In the genomic region with DNA sequence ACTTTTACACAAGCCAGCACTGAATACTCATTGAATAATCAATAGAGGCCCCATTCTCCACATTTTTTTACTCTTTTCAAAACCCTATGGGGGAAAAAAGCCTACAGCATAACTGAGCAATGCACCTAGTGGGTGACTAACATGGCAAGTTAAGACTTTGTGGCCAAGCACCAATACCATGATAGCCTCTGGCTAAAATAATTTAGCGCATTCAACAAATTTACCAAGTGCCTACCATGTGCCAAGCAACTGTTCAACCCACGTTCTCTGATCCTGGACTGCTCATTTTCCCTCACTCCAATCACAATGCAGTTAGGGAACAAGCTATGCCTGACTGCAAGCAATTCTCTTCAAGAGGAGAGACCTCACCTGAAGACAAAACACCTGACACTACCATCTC, we compare ENCODE assay signal across 10 cellular contexts. TPM values are rescaled to one million over a fixed set of nuclear protein-coding genes. Genes with fewer than 3 reads are reported as not detected.
DNase-seq lines count a peak whose midpoint lies in the region; ATAC-seq and TF ChIP-seq lines count a peak whose summit lies in the region.
"Had no signal": no experiment of that assay in that cellular context is flagged by ENCODE, and none has a peak within 500 bp of the region (broad histone marks: within the 10 kb centered on the region; RNA-seq: fewer than 3 reads in every experiment).

No MANE protein-coding gene starts in this region.

- no peak overlapping the region for H3K27ac Mint-ChIP-seq in activated CD8-positive, alpha-beta T cell treated with anti-CD3 and anti-CD28 coated beads, Interleukin-2, amount 10 ng/mL, durations not matched to agents 7 days and 5 days

- POLR2A ChIA-PET in activated CD8-positive, alpha-beta T cell treated with anti-CD3 and anti-CD28 coated beads, Interleukin-2, amount 10 ng/mL, durations not matched to agents 7 days and 5 days (lab: Charles Lee), result no interaction called here

- peaks cover 65% of the 10 kb centered on the region for H3K4me1 Mint-ChIP-seq in activated CD8-positive, alpha-beta T cell treated with anti-CD3 and anti-CD28 coated beads, Interleukin-2, amount 10 ng/mL, durations not matched to agents 7 days and 5 days (ENCODE audit: low read depth)

- CTCF ChIA-PET in activated CD8-positive, alpha-beta T cell treated with anti-CD3 and anti-CD28 coated beads, Interleukin-2, amount 10 ng/mL, durations not matched to agents 7 days and 5 days (lab: Charles Lee), result interaction anchor here (1.2 to 2.4 kb wide), 2 partner anchors 10 to 156 kb away, joined by 4 to 10 read pairs; no protein-coding TSS in a partner anchor

- peak overlapping the region; percentile 92 for H3K4me3 Mint-ChIP-seq in activated CD8-positive, alpha-beta T cell treated with anti-CD3 and anti-CD28 coated beads, Interleukin-2, amount 10 ng/mL, durations not matched to agents 7 days and 5 days

- no peaks in the 10 kb centered on the region for H3K27me3 Mint-ChIP-seq in activated CD8-positive, alpha-beta T cell treated with anti-CD3 and anti-CD28 coated beads, Interleukin-2, amount 10 ng/mL, durations not matched to agents 7 days and 5 days (ENCODE audit: low read depth)

- H3K27ac ChIP-seq in left ventricle myocardium inferior (replicated peaks), result peak overlapping the region; percentile 100
- H3K27ac ChIP-seq in iPS-20b (ENCODE audit: low read length), result no peak overlapping the region

- intact Hi-C loops in left ventricle myocardium inferior (cut with micrococcal nuclease) (no loop called here), Right ventricle myocardium inferior (cut with DNase I) (no loop called here)

- no peaks in the 10 kb centered on the region for H3K9me3 Mint-ChIP-seq in activated CD8-positive, alpha-beta T cell treated with anti-CD3 and anti-CD28 coated beads, Interleukin-2, amount 10 ng/mL, durations not matched to agents 7 days and 5 days (ENCODE audit: insufficient read depth)
- H3K9me3 Mint-ChIP-seq: CD14-positive monocyte had no signal

- H3K36me3 ChIP-seq in left ventricle myocardium inferior (peaks cover 14% of the 10 kb centered on the region), iPS-20b (ENCODE audit: insufficient read depth, low read depth, low read length) (peaks cover 30% of the 10 kb centered on the region)

- no peak for TF ChIP-seq CTCF in left ventricle myocardium inferior (IDR thresholded peaks at IDR 0.05; ENCODE audit: borderline replicate concordance)

- H3K27me3 ChIP-seq in left ventricle myocardium inferior (ENCODE audit: low read depth) (no peaks in the 10 kb centered on the region), iPS-20b (ENCODE audit: insufficient read depth, low read length) (no peaks in the 10 kb centered on the region)

- H3K9ac ChIP-seq in iPS-20b (ENCODE audit: low read depth, low read length), result peak overlapping the region; percentile 98; the same call in 1 of the 2 replicates

- ATAC-seq in Right ventricle myocardium inferior, result no peak
- ATAC-seq in activated CD8-positive, alpha-beta T cell treated with anti-CD3 and anti-CD28 coated beads, Interleukin-2, amount 10 ng/mL, durations not matched to agents 7 days and 5 days, result no peak
- no peak for ATAC-seq in GM19035 (IDR thresholded peaks at IDR 0.05; ENCODE audit: unreplicated experiment)

- no peaks in the 10 kb centered on the region for H3K9me3 ChIP-seq in left ventricle myocardium inferior (replicated peaks)
- H3K9me3 ChIP-seq in iPS-20b (ENCODE audit: insufficient read depth, low read depth, low read length), result no peaks in the 10 kb centered on the region

- peaks cover 47% of the 10 kb centered on the region for H3K36me3 Mint-ChIP-seq in activated CD8-positive, alpha-beta T cell treated with anti-CD3 and anti-CD28 coated beads, Interleukin-2, amount 10 ng/mL, durations not matched to agents 7 days and 5 days (ENCODE audit: low read depth)

- H3K4me3 ChIP-seq in left ventricle myocardium inferior (peak overlapping the region; percentile 95), iPS-20b (ENCODE audit: low read length) (peak overlapping the region; percentile 99)

- DNase-seq in left ventricle myocardium inferior (no peak), Right ventricle myocardium inferior (ENCODE audit: missing footprints) (no peak), NCI-H1436 (lab: John Stamatoyannopoulos, UW) (no peak), cerebellar nuclear complex (lab: John Stamatoyannopoulos, UW) (no peak), NCI-H82 treated with DMSO at 0.1 percent for 48 hours (lab: John Stamatoyannopoulos, UW; ENCODE audit: unreplicated experiment) (no peak)
- no peak for DNase-seq in activated CD8-positive, alpha-beta T cell treated with anti-CD3 and anti-CD28 coated beads, Interleukin-2, amount 10 ng/mL, durations not matched to agents 7 days and 5 days
- DNase-seq: SIG-M5 had no signal

- H3K4me1 ChIP-seq in left ventricle myocardium inferior, result peaks cover 90% of the 10 kb centered on the region
- peaks cover 44% of the 10 kb centered on the region for H3K4me1 ChIP-seq in iPS-20b (ENCODE audit: insufficient read depth, low read length)

RNA-seq across cellular contexts. Expression of a gene that starts 3.0 kb away (rescaled TPM):
- total RNA-seq in left ventricle myocardium inferior (45.9 TPM), Right ventricle myocardium inferior (48.6 TPM)
- 10 to 100 TPM; 83.9 to 86.3 TPM for total RNA-seq in activated CD8-positive, alpha-beta T cell treated with anti-CD3 and anti-CD28 coated beads, Interleukin-2, amount 10 ng/mL, durations not matched to agents 7 days and 5 days
